In the genomic region with DNA sequence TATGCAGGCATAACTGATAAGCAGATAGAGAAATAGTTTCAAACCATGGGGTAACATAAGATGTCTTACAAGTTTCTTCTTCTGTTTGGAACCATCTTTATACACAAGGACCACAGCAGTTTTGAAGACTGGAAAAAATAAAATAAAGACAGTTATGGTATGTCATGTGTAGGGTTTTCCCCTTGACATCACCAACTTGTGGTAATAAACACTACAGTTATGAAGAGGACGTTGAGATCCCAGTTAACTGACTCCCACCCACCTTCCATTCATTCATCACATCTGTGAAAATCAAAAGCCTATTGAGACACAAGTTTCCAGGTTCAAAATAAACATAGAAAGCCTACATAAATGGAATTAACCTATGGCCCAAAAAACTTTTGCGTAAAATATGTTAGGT, we compare ENCODE assay signal across 12 cellular contexts.
"Had no signal": no experiment of that assay in that cellular context is flagged by ENCODE, and none has a peak within 500 bp of the region (broad histone marks: within the 10 kb centered on the region; RNA-seq: fewer than 3 reads in every experiment).

No MANE protein-coding gene starts in this region.

- H3K9me3 Mint-ChIP-seq: neural progenitor cell had no signal

- H3K4me1 Mint-ChIP-seq: neural progenitor cell had no signal

- FAIRE-seq: astrocyte, endometrium, TTC549 had no signal

- DNase-seq: hypothalamus; kidney glomerular epithelial cell; ovary; SK-N-SH; stimulated activated CD4-positive, alpha-beta T cell treated with anti-CD3 and anti-CD28 coated beads, Interleukin-4, amount 100 ng/mL, for 1 hour; stimulated activated CD8-positive, alpha-beta memory T cell treated with anti-CD3 and anti-CD28 coated beads, Interleukin-4, amount 100 ng/mL, for 48 hours; uterus had no signal

- H3K27ac Mint-ChIP-seq: neural progenitor cell had no signal

- H3K4me3 Mint-ChIP-seq: neural progenitor cell had no signal

- ATAC-seq: esophagus mucosa had no signal
